2 cellular contexts compared by ENCODE assay signal in the genomic region with DNA sequence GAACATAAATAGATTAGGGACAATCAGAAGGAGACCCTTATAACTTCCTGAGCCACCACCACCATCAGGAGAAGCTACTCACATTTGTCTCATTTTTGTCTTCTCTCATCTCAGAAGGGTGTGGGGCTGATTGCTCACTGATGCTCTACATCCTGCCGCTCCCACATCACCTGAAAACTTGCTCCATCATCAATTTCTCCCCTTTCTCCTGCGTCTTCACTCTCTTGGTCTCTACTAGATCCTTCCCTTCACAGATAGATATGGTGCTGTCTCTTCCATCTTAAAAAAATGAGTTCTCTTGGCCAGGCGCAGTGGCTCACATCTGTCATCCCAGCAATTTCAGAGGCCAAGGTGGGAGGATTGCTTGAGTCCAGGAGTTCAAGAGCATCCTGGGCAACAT.
A peak's percentile ranks its signal among the peaks of the same experiment; 100 is the strongest.
TF ChIP-seq lines count a peak whose summit lies in the region.

No MANE protein-coding gene starts in this region.

TF ChIP-seq in A549, 52 proteins besides CTCF, POLR2A, EP300 and RAD21:
- TF ChIP-seq, protein P1, sequence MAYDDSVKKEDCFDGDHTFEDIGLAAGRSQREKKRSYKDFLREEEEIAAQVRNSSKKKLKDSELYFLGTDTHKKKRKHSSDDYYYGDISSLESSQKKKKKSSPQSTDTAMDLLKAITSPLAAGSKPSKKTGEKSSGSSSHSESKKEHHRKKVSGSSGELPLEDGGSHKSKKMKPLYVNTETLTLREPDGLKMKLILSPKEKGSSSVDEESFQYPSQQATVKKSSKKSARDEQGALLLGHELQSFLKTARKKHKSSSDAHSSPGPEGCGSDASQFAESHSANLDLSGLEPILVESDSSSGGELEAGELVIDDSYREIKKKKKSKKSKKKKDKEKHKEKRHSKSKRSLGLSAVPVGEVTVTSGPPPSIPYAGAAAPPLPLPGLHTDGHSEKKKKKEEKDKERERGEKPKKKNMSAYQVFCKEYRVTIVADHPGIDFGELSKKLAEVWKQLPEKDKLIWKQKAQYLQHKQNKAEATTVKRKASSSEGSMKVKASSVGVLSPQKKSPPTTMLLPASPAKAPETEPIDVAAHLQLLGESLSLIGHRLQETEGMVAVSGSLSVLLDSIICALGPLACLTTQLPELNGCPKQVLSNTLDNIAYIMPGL (CRISPR knock-in tag; IDR thresholded peaks at IDR 0.05; ENCODE audit: borderline replicate concordance) = no peak
- TF ChIP-seq HEYL (CRISPR knock-in tag; IDR thresholded peaks at IDR 0.05) (no peak), TFCP2L1 (CRISPR knock-in tag; IDR thresholded peaks at IDR 0.05) (no peak), EHF (CRISPR knock-in tag; IDR thresholded peaks at IDR 0.05) (no peak), MAFK (IDR thresholded peaks at IDR 0.05; ENCODE audit: partially characterized antibody) (peak; percentile 26)

TF ChIP-seq in K562, 482 proteins besides CTCF, POLR2A, EP300 and RAD21:
- peak; percentile 24; the same call in 1 of the 2 replicates for TF ChIP-seq MAFG (tag; conservative IDR thresholded peaks at IDR 0.05)
- TF ChIP-seq BHLHE40 (IDR thresholded peaks at IDR 0.05; ENCODE audit: low read length) = no peak
- TF ChIP-seq TAF1 (IDR thresholded peaks at IDR 0.05; ENCODE audit: control insufficient read depth, extremely low read depth, insufficient read depth, low read length, severe bottlenecking) = no peak
- TF ChIP-seq FOSL1 (tag; conservative IDR thresholded peaks at IDR 0.05) = 0 out of 2 replicates have a peak, but pooled peaks have one; percentile 3
- no peak for TF ChIP-seq SRSF9 (IDR thresholded peaks at IDR 0.05; ENCODE audit: borderline replicate concordance, low read depth, low read length)
- no peak for TF ChIP-seq ZNF253 (CRISPR knock-in tag; conservative IDR thresholded peaks at IDR 0.05)
- peak; percentile 54 for TF ChIP-seq C11orf30 (IDR thresholded peaks at IDR 0.05; ENCODE audit: low read depth)
- no peak for TF ChIP-seq POLR2AphosphoS2 (IDR thresholded peaks at IDR 0.05; ENCODE audit: low read length)
- no peak for TF ChIP-seq MTA3 (IDR thresholded peaks at IDR 0.05; ENCODE audit: borderline replicate concordance)
- TF ChIP-seq ZNF316 (IDR thresholded peaks at IDR 0.05) = peak; percentile 76
- TF ChIP-seq SUPT5H (IDR thresholded peaks at IDR 0.05) = no peak
- TF ChIP-seq SNIP1 (IDR thresholded peaks at IDR 0.05; ENCODE audit: low read depth) = no peak
- TF ChIP-seq, protein P2, sequence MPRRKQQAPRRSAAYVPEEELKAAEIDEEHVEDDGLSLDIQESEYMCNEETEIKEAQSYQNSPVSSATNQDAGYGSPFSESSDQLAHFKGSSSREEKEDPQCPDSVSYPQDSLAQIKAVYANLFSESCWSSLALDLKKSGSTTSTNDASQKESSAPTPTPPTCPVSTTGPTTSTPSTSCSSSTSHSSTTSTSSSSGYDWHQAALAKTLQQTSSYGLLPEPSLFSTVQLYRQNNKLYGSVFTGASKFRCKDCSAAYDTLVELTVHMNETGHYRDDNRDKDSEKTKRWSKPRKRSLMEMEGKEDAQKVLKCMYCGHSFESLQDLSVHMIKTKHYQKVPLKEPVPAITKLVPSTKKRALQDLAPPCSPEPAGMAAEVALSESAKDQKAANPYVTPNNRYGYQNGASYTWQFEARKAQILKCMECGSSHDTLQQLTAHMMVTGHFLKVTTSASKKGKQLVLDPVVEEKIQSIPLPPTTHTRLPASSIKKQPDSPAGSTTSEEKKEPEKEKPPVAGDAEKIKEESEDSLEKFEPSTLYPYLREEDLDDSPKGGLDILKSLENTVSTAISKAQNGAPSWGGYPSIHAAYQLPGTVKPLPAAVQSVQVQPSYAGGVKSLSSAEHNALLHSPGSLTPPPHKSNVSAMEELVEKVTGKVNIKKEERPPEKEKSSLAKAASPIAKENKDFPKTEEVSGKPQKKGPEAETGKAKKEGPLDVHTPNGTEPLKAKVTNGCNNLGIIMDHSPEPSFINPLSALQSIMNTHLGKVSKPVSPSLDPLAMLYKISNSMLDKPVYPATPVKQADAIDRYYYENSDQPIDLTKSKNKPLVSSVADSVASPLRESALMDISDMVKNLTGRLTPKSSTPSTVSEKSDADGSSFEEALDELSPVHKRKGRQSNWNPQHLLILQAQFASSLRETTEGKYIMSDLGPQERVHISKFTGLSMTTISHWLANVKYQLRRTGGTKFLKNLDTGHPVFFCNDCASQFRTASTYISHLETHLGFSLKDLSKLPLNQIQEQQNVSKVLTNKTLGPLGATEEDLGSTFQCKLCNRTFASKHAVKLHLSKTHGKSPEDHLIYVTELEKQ (CRISPR knock-in tag; IDR thresholded peaks at IDR 0.05) = no peak
- TF ChIP-seq BCL6 (CRISPR knock-in tag; IDR thresholded peaks at IDR 0.05) = no peak
- TF ChIP-seq, protein P3, sequence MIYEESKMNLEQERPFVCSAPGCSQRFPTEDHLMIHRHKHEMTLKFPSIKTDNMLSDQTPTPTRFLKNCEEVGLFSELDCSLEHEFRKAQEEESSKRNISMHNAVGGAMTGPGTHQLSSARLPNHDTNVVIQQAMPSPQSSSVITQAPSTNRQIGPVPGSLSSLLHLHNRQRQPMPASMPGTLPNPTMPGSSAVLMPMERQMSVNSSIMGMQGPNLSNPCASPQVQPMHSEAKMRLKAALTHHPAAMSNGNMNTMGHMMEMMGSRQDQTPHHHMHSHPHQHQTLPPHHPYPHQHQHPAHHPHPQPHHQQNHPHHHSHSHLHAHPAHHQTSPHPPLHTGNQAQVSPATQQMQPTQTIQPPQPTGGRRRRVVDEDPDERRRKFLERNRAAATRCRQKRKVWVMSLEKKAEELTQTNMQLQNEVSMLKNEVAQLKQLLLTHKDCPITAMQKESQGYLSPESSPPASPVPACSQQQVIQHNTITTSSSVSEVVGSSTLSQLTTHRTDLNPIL (CRISPR knock-in tag; IDR thresholded peaks at IDR 0.05) = no peak
- no peak for TF ChIP-seq ZNF347 (CRISPR knock-in tag; IDR thresholded peaks at IDR 0.05; ENCODE audit: low read depth)
- no peak for TF ChIP-seq FOXJ3 (CRISPR knock-in tag; IDR thresholded peaks at IDR 0.05)
- TF ChIP-seq ETV5 (CRISPR knock-in tag; IDR thresholded peaks at IDR 0.05; ENCODE audit: low read depth) = no peak
- no peak for TF ChIP-seq SREBF2 (CRISPR knock-in tag; IDR thresholded peaks at IDR 0.05)
- TF ChIP-seq TEAD4 (IDR thresholded peaks at IDR 0.05; ENCODE audit: low read length) = no peak
- no peak for TF ChIP-seq TEAD4 (CRISPR knock-in tag; IDR thresholded peaks at IDR 0.05; ENCODE audit: borderline replicate concordance)
